Comparison of ENCODE assay signal across 22 cellular contexts in the genomic region with DNA sequence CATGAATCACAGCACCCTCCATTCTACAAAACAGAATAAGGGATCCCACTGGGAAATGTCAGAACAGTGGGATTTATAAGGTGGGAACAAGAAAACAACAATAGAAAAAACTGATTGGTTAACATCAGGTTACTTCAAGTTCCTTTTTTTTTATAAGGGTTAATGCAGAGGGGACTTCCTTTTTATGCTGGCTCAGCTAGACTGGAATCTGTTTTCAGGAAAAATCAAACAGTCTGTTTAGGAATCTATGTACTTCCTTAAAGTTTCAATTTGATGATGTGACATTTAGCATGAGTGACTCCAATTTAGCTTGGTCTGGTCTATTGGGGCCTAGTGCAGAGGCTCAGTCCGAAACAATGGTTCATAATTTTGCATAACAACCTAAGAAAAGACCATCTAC.
DNase-seq lines count a peak whose midpoint lies in the region; ATAC-seq, FAIRE-seq and TF ChIP-seq lines count a peak whose summit lies in the region.
"Had no signal": no experiment of that assay in that cellular context is flagged by ENCODE, and none has a peak within 500 bp of the region (broad histone marks: within the 10 kb centered on the region; RNA-seq: fewer than 3 reads in every experiment).

No MANE protein-coding gene starts in this region.

- H3K4me3 ChIP-seq in H1 (ENCODE audit: extremely low read depth in 1 of 4, insufficient read depth in 2 of 4, low read depth in 3 of 4, low read length in 4 of 4) (no peak overlapping the region), ascending aorta (no peak overlapping the region)
- H3K4me3 ChIP-seq: BLaER1, GM12878, GM23338, HAP-1 had no signal

- H3K79me1 ChIP-seq in H1 (ENCODE audit: low read depth, low read length), result no peaks in the 10 kb centered on the region

- H3K36me3 Mint-ChIP-seq in activated T-cell treated with anti-CD3 and anti-CD28 coated beads, Interleukin-2, amount 50 U/mL, for 72 hours (ENCODE audit: insufficient read depth in 2 of 2), result no peaks in the 10 kb centered on the region
- H3K36me3 Mint-ChIP-seq: CD4-positive, CD25-positive, alpha-beta regulatory T cell; CD8-positive, alpha-beta T cell had no signal

- H4K91ac ChIP-seq in H1 (replicated peaks; ENCODE audit: insufficient read length, low read length), result no peak overlapping the region

- H3K9me3 Mint-ChIP-seq in activated T-cell treated with anti-CD3 and anti-CD28 coated beads, Interleukin-2, amount 50 U/mL, for 72 hours, result peaks cover 0 to 3% of the 10 kb centered on the region in 2 donors
- H3K9me3 Mint-ChIP-seq: CD8-positive, alpha-beta T cell; GM23338; HFFc6 had no signal

- CTCF ChIA-PET in H1 (lab: Charles Lee; ENCODE audit: partially characterized antibody), result interaction anchor here (0.9 to 2.0 kb wide), 2 partner anchors 66 to 185 kb away, joined by 3 to 5 read pairs; no protein-coding TSS in a partner anchor

- FAIRE-seq in D721Med (lab: Jason Lieb, UNC), result peak; percentile 25
- no peak for FAIRE-seq in H1 (lab: Jason Lieb, UNC)
- FAIRE-seq: GM12878, GM19239, H54 had no signal

- no peak for TF ChIP-seq RAD21 in H1 (IDR thresholded peaks at IDR 0.05 in 1 of 2, conservative IDR thresholded peaks at IDR 0.05 in 1 of 2; ENCODE audit: low read depth in 2 of 2, low read length in 2 of 2)

- H3K4me1 Mint-ChIP-seq in activated T-cell treated with anti-CD3 and anti-CD28 coated beads, Interleukin-2, amount 50 U/mL, for 72 hours (ENCODE audit: low read depth), result no peaks in the 10 kb centered on the region
- H3K4me1 Mint-ChIP-seq: B cell; CD4-positive, CD25-positive, alpha-beta regulatory T cell had no signal

- no peak overlapping the region for H3K4me3 Mint-ChIP-seq in activated T-cell treated with anti-CD3 and anti-CD28 coated beads, Interleukin-2, amount 50 U/mL, for 72 hours
- H3K4me3 Mint-ChIP-seq: B cell; CD4-positive, CD25-positive, alpha-beta regulatory T cell; CD8-positive, alpha-beta T cell; GM23338; HFFc6 had no signal

- no peak overlapping the region for H3K27ac ChIP-seq in H1 (ENCODE audit: low read depth, low read length)
- H3K27ac ChIP-seq in ascending aorta, result no peak overlapping the region
- H3K27ac ChIP-seq: BLaER1, C4-2B had no signal

- peaks cover 0 to 2% of the 10 kb centered on the region in 2 experiments for H4K20me1 ChIP-seq in H1 (replicated peaks in 1 of 2; ENCODE audit: control insufficient read depth in 1 of 2, insufficient read depth in 2 of 2, low read length in 2 of 2)
- H4K20me1 ChIP-seq: BLaER1 had no signal

- H3K36me3 ChIP-seq in H1 (ENCODE audit: control insufficient read depth in 2 of 4, insufficient read depth in 4 of 4, low read length in 3 of 4) (no peaks in the 10 kb centered on the region), ascending aorta (no peaks in the 10 kb centered on the region)
- H3K36me3 ChIP-seq: BLaER1, HAP-1 had no signal

- ATAC-seq in activated T-cell treated with anti-CD3 and anti-CD28 coated beads, Interleukin-2, amount 50 U/mL, for 72 hours (replicated peaks in 1 of 2), result no peak
- no peak for ATAC-seq in GM21529 (IDR thresholded peaks at IDR 0.05; ENCODE audit: unreplicated experiment)
- ATAC-seq: CD8-positive, alpha-beta T cell; GM12878; GM23338 had no signal

- no peak overlapping the region for H3K4ac ChIP-seq in H1 (replicated peaks; ENCODE audit: insufficient read length, low read depth, low read length)

- H3K27me3 Mint-ChIP-seq in activated T-cell treated with anti-CD3 and anti-CD28 coated beads, Interleukin-2, amount 50 U/mL, for 72 hours (ENCODE audit: low read depth), result peaks cover 7% of the 10 kb centered on the region
- H3K27me3 Mint-ChIP-seq: B cell had no signal

- H2BK5ac ChIP-seq in H1 (ENCODE audit: low read depth, low read length), result no peak overlapping the region

- no peak for TF ChIP-seq POLR2A in H1 (IDR thresholded peaks at IDR 0.05; ENCODE audit: control extremely low read depth in 1 of 2, low read depth in 2 of 2, low read length in 2 of 2)

- TF ChIP-seq EP300 in H1 (IDR thresholded peaks at IDR 0.05; ENCODE audit: borderline replicate concordance in 1 of 2, low read depth in 2 of 2, low read length in 2 of 2), result no peak

- H3K18ac ChIP-seq in H1 (ENCODE audit: extremely low read depth, low read length), result no peak overlapping the region

- H4K8ac ChIP-seq in H1 (ENCODE audit: extremely low read depth, insufficient read depth, low read length), result no peak overlapping the region

- H3K9me3 ChIP-seq in H1 (ENCODE audit: insufficient read depth in 2 of 2, low read depth in 1 of 2, low read length in 1 of 2) (no peaks in the 10 kb centered on the region), ascending aorta (no peaks in the 10 kb centered on the region)
- H3K9me3 ChIP-seq: BLaER1, Caco-2, HAP-1 had no signal

- no peak overlapping the region for H2BK120ac ChIP-seq in H1 (replicated peaks; ENCODE audit: low read depth, low read length)

- DNase-seq in D721Med (ENCODE audit: insufficient read length, low spot score) (no peak), OCI-M1 (lab: John Stamatoyannopoulos, UW) (peak; percentile 16), H1 (ENCODE audit: low read depth in 1 of 2, low spot score in 2 of 2) (no peak), ascending aorta (ENCODE audit: low spot score in 2 of 2) (no peak)
- no peak for DNase-seq in activated T-cell treated with anti-CD3 and anti-CD28 coated beads, Interleukin-2, amount 50 U/mL, for 72 hours
- DNase-seq: Caco-2; CD4-positive, CD25-positive, alpha-beta regulatory T cell; CD8-positive, alpha-beta T cell; DMS 273 treated with DMSO at 0.1 percent for 48 hours; DMS79; EL; GDM1; HFFc6 had no signal

- H2AFZ ChIP-seq in H1 (ENCODE audit: low read length), result no peak overlapping the region
- H2AFZ ChIP-seq: GM23338 had no signal

- no peak overlapping the region for H2AK5ac ChIP-seq in H1 (ENCODE audit: low read depth, low read length)

- intact Hi-C loops in ascending aorta (cut with DNase I), result no loop called here

- no peaks in the 10 kb centered on the region for H3K79me2 ChIP-seq in H1 (ENCODE audit: control insufficient read depth in 1 of 2, insufficient read depth in 2 of 2, low read length in 2 of 2)

- no peak overlapping the region for H3K4me2 ChIP-seq in H1 (ENCODE audit: insufficient read depth in 1 of 2, low read depth in 2 of 2, low read length in 2 of 2)
- H3K4me2 ChIP-seq: BLaER1, GM23338 had no signal

- no peak overlapping the region for H3K9ac ChIP-seq in H1 (replicated peaks in 1 of 4; ENCODE audit: extremely low read depth in 1 of 4, low read depth in 3 of 4, low read length in 3 of 4)
- H3K9ac ChIP-seq: BLaER1 had no signal

- H3K4me1 ChIP-seq in H1 (replicated peaks in 1 of 4; ENCODE audit: control insufficient read depth in 3 of 4, insufficient read depth in 4 of 4, low read length in 3 of 4), result peaks cover 0 to 6% (median 0%) of the 10 kb centered on the region in 4 experiments; a peak in 1 of 7 replicates
- no peaks in the 10 kb centered on the region for H3K4me1 ChIP-seq in ascending aorta
- H3K4me1 ChIP-seq: BLaER1, Caco-2, HAP-1 had no signal

- POLR2A ChIA-PET in H1 (lab: Charles Lee; ENCODE audit: partially characterized antibody), result no interaction called here

- no peak overlapping the region for H2BK15ac ChIP-seq in H1 (ENCODE audit: low read length)

- no peak overlapping the region for H4K5ac ChIP-seq in H1 (ENCODE audit: insufficient read length, low read depth, low read length)

- H3K23me2 ChIP-seq in H1 (ENCODE audit: low read depth, low read length), result no peaks in the 10 kb centered on the region

- H3K27me3 ChIP-seq in H1 (replicated peaks in 1 of 4; ENCODE audit: control insufficient read depth in 3 of 4, extremely low read depth in 1 of 4, insufficient read depth in 3 of 4, low read length in 3 of 4) (no peaks in the 10 kb centered on the region), ascending aorta (no peaks in the 10 kb centered on the region)
- H3K27me3 ChIP-seq: BLaER1 had no signal

- H3K27ac Mint-ChIP-seq in activated T-cell treated with anti-CD3 and anti-CD28 coated beads, Interleukin-2, amount 50 U/mL, for 72 hours, result no peak overlapping the region
- H3K27ac Mint-ChIP-seq: B cell; CD4-positive, CD25-positive, alpha-beta regulatory T cell; CD8-positive, alpha-beta T cell; GM23338; HFFc6 had no signal

- no peak overlapping the region for H3K23ac ChIP-seq in H1 (ENCODE audit: insufficient read length)

- H3K56ac ChIP-seq in H1 (replicated peaks; ENCODE audit: insufficient read length, low read depth, low read length), result no peak overlapping the region

- no peak overlapping the region for H3K14ac ChIP-seq in H1 (ENCODE audit: insufficient read length)

- no peak overlapping the region for H2BK20ac ChIP-seq in H1 (ENCODE audit: low read length)

- TF ChIP-seq CTCF in D721Med (IDR thresholded peaks at IDR 0.05; ENCODE audit: insufficient read depth, missing control alignments) (no peak), H1 (IDR thresholded peaks at IDR 0.05; ENCODE audit: control extremely low read depth in 1 of 3, insufficient read depth in 1 of 3, low read depth in 1 of 3, low read length in 3 of 3) (no peak), ascending aorta (IDR thresholded peaks at IDR 0.05) (no peak)

- no peak overlapping the region for H2BK12ac ChIP-seq in H1 (ENCODE audit: low read depth, low read length)

- 95% methylated on average over 1 of the region's 1 CpG; no CpG with 5 or more reads in 1 of the 2 experiments for WGBS in H1 (ENCODE audit: extremely low coverage in 1 of 2, insufficient coverage in 1 of 2, insufficient read length in 1 of 2, insufficient replicate concordance in 2 of 2, low coverage in 1 of 2, low lambda C conversion rate in 2 of 2, missing lambda C conversion rate in 1 of 2), 2 experiments

TF ChIP-seq in H1, 55 proteins besides CTCF, POLR2A, EP300 and RAD21:
- TF ChIP-seq CBX8 (IDR thresholded peaks at IDR 0.05; ENCODE audit: borderline replicate concordance, low read depth, low read length), result no peak
- TF ChIP-seq SIX5 (IDR thresholded peaks at IDR 0.05; ENCODE audit: low read depth, low read length), result no peak
- 0 out of 2 replicates have a peak, but pooled peaks have one; percentile 18 for TF ChIP-seq MAFK (IDR thresholded peaks at IDR 0.05; ENCODE audit: low read depth, low read length)
TF ChIP-seq in H1: peak in this region for 1.
